ENCODE assay signal across 16 cellular contexts in the genomic region with DNA sequence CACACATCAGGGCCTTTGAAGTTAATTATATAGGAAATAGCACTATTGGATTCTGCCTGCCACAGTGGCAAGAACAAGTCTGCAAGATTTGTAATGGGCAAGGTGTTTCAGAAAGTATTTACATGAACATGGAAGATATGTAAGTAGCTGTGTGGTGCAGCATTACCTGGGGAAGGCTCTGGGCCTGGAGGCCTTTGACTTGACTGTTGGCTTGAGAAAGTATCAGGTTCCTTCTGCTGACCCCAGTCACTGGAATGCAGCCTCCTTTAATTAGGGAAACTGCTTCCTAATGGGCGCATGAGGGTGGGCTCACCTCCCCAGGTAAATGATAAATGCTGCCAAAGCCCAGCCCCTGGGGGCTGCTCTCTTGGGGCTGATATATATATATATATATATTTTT.
A peak's percentile ranks its signal among the peaks of the same experiment; 100 is the strongest.
DNase-seq lines count a peak whose midpoint lies in the region; ATAC-seq and TF ChIP-seq lines count a peak whose summit lies in the region.
"Had no signal": no experiment of that assay in that cellular context is flagged by ENCODE, and none has a peak within 500 bp of the region (broad histone marks: within the 10 kb centered on the region; RNA-seq: fewer than 3 reads in every experiment).

No MANE protein-coding gene starts in this region.

- H3K9me2 ChIP-seq in GM23338 (ENCODE audit: insufficient read depth) = no peaks in the 10 kb centered on the region; the same call in 1 of the 2 replicates

- H3K9me3 ChIP-seq in left ventricle myocardium inferior (replicated peaks) = no peaks in the 10 kb centered on the region
- no peaks in the 10 kb centered on the region for H3K9me3 ChIP-seq in esophagus muscularis mucosa

- DNase-seq in GM23338 (ENCODE audit: low spot score) (peak; percentile 33), ecto neural progenitor cell (ENCODE audit: low spot score) (peak; percentile 16), left kidney (ENCODE audit: low read depth, low spot score) (peak; percentile 21), left ventricle myocardium inferior (no peak), esophagus muscularis mucosa (ENCODE audit: extremely low spot score) (no peak)
- DNase-seq: 8988T; C1 segment of cervical spinal cord; Calu3; CD4-positive, alpha-beta memory T cell; COR-L47; DMS153; DND-41; GM23248; H9 had no signal

- intact Hi-C loops in left ventricle myocardium inferior (cut with micrococcal nuclease) (no loop called here), esophagus muscularis mucosa (cut with DNase I) (no loop called here)

- no peaks in the 10 kb centered on the region for H3K79me2 ChIP-seq in GM23338 (replicated peaks; ENCODE audit: insufficient read depth)

- no peak overlapping the region for H3K27ac ChIP-seq in GM23338 (ENCODE audit: low read depth)
- H3K27ac ChIP-seq in left ventricle myocardium inferior (replicated peaks) = no peak overlapping the region
- H3K27ac ChIP-seq in esophagus muscularis mucosa (replicated peaks in 1 of 4) = no peak overlapping the region
- H3K27ac ChIP-seq: GM23248 had no signal

- no peaks in the 10 kb centered on the region for H3K36me3 Mint-ChIP-seq in GM23338 (ENCODE audit: low read depth)

- H3K4me3 ChIP-seq in GM23338 (no peak overlapping the region), left ventricle myocardium inferior (no peak overlapping the region), esophagus muscularis mucosa (no peak overlapping the region)
- H3K4me3 ChIP-seq: GM23248 had no signal

- TF ChIP-seq EP300 in esophagus muscularis mucosa (IDR thresholded peaks at IDR 0.05) = no peak

- peaks cover 3% of the 10 kb centered on the region for H3K27me3 Mint-ChIP-seq in GM23338 (ENCODE audit: insufficient read depth, low read depth, poor library complexity)
- H3K27me3 Mint-ChIP-seq: CD4-positive, alpha-beta memory T cell had no signal

- TF ChIP-seq CTCF in GM23338 (conservative IDR thresholded peaks at IDR 0.05; ENCODE audit: low read depth in 2 of 2) (no peak), left ventricle myocardium inferior (IDR thresholded peaks at IDR 0.05; ENCODE audit: borderline replicate concordance) (no peak), esophagus muscularis mucosa (IDR thresholded peaks at IDR 0.05) (no peak)

- no peak overlapping the region for H3K4me2 ChIP-seq in GM23338

- 100% methylated on average over 1 of the region's 1 CpG for WGBS in esophagus muscularis mucosa

- no peaks in the 10 kb centered on the region for H3K36me3 ChIP-seq in GM23338 (ENCODE audit: insufficient read depth)
- H3K36me3 ChIP-seq in left ventricle myocardium inferior = peaks cover 30% of the 10 kb centered on the region
- H3K36me3 ChIP-seq in esophagus muscularis mucosa = peaks cover 0 to 31% (median 15%) of the 10 kb centered on the region in 4 donors

- no peak overlapping the region for H3K27ac Mint-ChIP-seq in GM23338
- H3K27ac Mint-ChIP-seq: CD4-positive, alpha-beta memory T cell had no signal

- ATAC-seq in GM23338 (peak; percentile 54), HG03097 (IDR thresholded peaks at IDR 0.05; ENCODE audit: low FRiP score, unreplicated experiment) (no peak)
- ATAC-seq: HCT116 had no signal

- H3K9me3 Mint-ChIP-seq in GM23338 = no peaks in the 10 kb centered on the region
- H3K9me3 Mint-ChIP-seq: H9 had no signal

- H3K27me3 ChIP-seq in GM23338 (ENCODE audit: insufficient read depth) (no peaks in the 10 kb centered on the region), left ventricle myocardium inferior (ENCODE audit: low read depth) (no peaks in the 10 kb centered on the region), esophagus muscularis mucosa (no peaks in the 10 kb centered on the region)

- peaks cover 13% of the 10 kb centered on the region for H3K4me1 Mint-ChIP-seq in GM23338

- no peaks in the 10 kb centered on the region for H4K20me1 ChIP-seq in GM23338 (replicated peaks; ENCODE audit: insufficient read depth)

- H2AFZ ChIP-seq in GM23338 = no peak overlapping the region
- H2AFZ ChIP-seq: GM23248 had no signal

- no peak overlapping the region for H3K4me3 Mint-ChIP-seq in GM23338
- H3K4me3 Mint-ChIP-seq: CD4-positive, alpha-beta memory T cell; H9 had no signal

- H3K4me1 ChIP-seq in GM23338 (ENCODE audit: insufficient read depth) (peaks cover 12% of the 10 kb centered on the region), left ventricle myocardium inferior (peaks cover 12% of the 10 kb centered on the region), esophagus muscularis mucosa (peaks cover 6 to 15% (median 12%) of the 10 kb centered on the region in 4 donors)

- TF ChIP-seq POLR2A in esophagus muscularis mucosa (IDR thresholded peaks at IDR 0.05; ENCODE audit: low read depth) = no peak

- H3F3A ChIP-seq in GM23338 (replicated peaks; ENCODE audit: low read depth) = no peaks in the 10 kb centered on the region

TF ChIP-seq in GM23338, 12 proteins besides CTCF, POLR2A, EP300 and RAD21 (continues in another document):
- TF ChIP-seq, protein P1, sequence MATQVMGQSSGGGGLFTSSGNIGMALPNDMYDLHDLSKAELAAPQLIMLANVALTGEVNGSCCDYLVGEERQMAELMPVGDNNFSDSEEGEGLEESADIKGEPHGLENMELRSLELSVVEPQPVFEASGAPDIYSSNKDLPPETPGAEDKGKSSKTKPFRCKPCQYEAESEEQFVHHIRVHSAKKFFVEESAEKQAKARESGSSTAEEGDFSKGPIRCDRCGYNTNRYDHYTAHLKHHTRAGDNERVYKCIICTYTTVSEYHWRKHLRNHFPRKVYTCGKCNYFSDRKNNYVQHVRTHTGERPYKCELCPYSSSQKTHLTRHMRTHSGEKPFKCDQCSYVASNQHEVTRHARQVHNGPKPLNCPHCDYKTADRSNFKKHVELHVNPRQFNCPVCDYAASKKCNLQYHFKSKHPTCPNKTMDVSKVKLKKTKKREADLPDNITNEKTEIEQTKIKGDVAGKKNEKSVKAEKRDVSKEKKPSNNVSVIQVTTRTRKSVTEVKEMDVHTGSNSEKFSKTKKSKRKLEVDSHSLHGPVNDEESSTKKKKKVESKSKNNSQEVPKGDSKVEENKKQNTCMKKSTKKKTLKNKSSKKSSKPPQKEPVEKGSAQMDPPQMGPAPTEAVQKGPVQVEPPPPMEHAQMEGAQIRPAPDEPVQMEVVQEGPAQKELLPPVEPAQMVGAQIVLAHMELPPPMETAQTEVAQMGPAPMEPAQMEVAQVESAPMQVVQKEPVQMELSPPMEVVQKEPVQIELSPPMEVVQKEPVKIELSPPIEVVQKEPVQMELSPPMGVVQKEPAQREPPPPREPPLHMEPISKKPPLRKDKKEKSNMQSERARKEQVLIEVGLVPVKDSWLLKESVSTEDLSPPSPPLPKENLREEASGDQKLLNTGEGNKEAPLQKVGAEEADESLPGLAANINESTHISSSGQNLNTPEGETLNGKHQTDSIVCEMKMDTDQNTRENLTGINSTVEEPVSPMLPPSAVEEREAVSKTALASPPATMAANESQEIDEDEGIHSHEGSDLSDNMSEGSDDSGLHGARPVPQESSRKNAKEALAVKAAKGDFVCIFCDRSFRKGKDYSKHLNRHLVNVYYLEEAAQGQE (IDR thresholded peaks at IDR 0.05; ENCODE audit: unreplicated experiment) = no peak

Comparison
In these comparisons a context has a peak if more than half of its experiments do, and no peak if none do; other contexts are left out.
1. DNase-seq: peak in GM23338 (single experiment), ecto neural progenitor cell (single experiment) and left kidney (single experiment); none in left ventricle myocardium inferior (single experiment) and esophagus muscularis mucosa (single experiment).